Comparison of ENCODE assay signal across 1 cellular context in the genomic region with DNA sequence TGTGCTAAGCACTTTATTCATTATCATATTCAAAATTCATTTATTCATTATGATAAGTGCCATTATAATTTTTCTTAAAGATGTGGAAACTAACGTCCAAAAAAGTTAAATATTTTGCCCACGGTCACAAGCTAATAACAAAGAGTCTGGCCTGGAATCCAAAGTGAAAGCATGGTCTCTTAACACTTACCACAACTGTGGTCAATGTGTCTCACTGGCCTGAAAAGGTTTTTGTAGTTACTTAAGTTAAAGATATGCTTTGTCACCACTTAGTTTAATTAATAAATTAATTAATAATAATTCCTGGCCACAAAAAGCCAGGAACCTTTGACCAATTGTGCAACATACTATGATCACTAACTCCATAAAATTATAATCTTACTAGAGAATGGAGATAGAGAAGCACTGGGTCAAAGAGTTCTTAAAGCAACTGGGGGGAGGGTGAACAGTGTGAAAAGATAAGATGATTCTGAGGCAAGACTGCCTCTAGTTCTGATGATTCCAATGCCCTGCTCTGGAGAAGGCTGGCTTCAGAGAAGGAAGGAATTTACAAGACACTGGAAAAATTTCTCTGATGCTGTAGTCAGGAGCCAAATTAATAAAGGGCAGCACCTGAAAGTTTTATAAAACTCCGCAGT.
TF ChIP-seq lines count a peak whose summit lies in the region.

No MANE protein-coding gene starts in this region.

TF ChIP-seq in K562, 482 proteins besides CTCF, POLR2A, EP300 and RAD21:
- no peak for TF ChIP-seq CEBPG (CRISPR knock-in tag; IDR thresholded peaks at IDR 0.05)
- TF ChIP-seq CEBPG (tag; conservative IDR thresholded peaks at IDR 0.05 in 1 of 2, IDR thresholded peaks at IDR 0.05 in 1 of 2) = peak in 1 of 2 experiments; percentile 28; a peak in 1 of 4 replicates
- TF ChIP-seq CEBPB (tag; IDR thresholded peaks at IDR 0.05) = peak; percentile 25; the same call in 1 of the 2 replicates
- no peak for TF ChIP-seq RBM25 (IDR thresholded peaks at IDR 0.05; ENCODE audit: low read depth, low read length, severe bottlenecking)
- TF ChIP-seq, protein P1, sequence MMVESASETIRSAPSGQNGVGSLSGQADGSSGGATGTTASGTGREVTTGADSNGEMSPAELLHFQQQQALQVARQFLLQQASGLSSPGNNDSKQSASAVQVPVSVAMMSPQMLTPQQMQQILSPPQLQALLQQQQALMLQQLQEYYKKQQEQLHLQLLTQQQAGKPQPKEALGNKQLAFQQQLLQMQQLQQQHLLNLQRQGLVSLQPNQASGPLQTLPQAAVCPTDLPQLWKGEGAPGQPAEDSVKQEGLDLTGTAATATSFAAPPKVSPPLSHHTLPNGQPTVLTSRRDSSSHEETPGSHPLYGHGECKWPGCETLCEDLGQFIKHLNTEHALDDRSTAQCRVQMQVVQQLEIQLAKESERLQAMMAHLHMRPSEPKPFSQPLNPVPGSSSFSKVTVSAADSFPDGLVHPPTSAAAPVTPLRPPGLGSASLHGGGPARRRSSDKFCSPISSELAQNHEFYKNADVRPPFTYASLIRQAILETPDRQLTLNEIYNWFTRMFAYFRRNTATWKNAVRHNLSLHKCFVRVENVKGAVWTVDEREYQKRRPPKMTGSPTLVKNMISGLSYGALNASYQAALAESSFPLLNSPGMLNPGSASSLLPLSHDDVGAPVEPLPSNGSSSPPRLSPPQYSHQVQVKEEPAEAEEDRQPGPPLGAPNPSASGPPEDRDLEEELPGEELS (CRISPR knock-in tag; IDR thresholded peaks at IDR 0.05; ENCODE audit: borderline replicate concordance) = no peak
- TF ChIP-seq ESRRA (IDR thresholded peaks at IDR 0.05; ENCODE audit: borderline replicate concordance, low read depth) = no peak
- TF ChIP-seq PTBP1 (IDR thresholded peaks at IDR 0.05; ENCODE audit: low read depth, low read length) = no peak
